ENCODE assay signal across 8 cellular contexts in the genomic region with DNA sequence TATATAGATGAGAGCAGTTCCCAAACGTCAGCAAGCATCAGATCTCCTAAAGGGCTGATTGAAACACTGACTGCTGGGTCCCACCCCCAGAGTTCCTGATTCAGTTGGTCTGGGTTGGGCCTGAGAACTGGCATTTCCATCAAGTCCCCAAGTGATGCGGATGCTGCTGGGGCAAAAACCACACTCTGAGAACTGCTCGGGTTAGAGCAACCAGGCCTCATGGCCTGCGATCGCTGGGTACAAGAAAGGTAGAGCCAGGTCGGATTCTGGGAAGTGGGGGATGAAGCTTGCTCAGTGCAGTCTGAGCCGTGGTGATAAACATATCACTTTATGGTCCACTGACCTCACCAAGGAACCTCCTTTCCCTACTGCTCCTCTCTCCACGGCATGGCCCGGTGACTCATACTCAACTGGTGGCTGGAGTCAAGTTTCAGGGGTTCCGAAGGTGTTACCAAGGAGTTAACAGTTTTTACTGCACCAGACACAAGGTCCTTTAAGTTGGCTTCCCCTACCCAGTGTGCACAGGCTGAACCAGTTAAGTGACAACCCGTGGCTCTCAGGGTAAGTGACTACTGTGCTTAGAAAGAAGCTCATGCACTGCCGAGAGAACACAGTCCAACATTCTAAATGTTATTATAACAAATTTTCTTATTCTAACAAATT.
DNase-seq lines count a peak whose midpoint lies in the region; ATAC-seq, FAIRE-seq and TF ChIP-seq lines count a peak whose summit lies in the region.

No MANE protein-coding gene starts in this region.

- peak overlapping the region; percentile 10 to 77; a peak in 3 of 4 replicates for H3K9ac ChIP-seq in K562 (ENCODE audit: insufficient read depth in 1 of 2, low read depth in 2 of 2, low read length in 2 of 2)

- H3K27ac Mint-ChIP-seq in nephron: peak overlapping the region; percentile 66 to 89 (median 85)

- peak overlapping the region; percentile 72 for H2AFZ ChIP-seq in K562 (ENCODE audit: low read depth, low read length)

- peaks cover 48% of the 10 kb centered on the region; the same call in 2 of the 3 replicates for H3K36me3 ChIP-seq in K562 (ENCODE audit: control insufficient read depth, insufficient read depth, low read length)

- TF ChIP-seq EP300 in K562 (IDR thresholded peaks at IDR 0.05; ENCODE audit: low read length): peak; percentile 98

- TF ChIP-seq RAD21 in K562 (CRISPR knock-in tag; conservative IDR thresholded peaks at IDR 0.05 in 1 of 2, IDR thresholded peaks at IDR 0.05 in 1 of 2): peak in 1 of 2 experiments; percentile 41; a peak in 1 of 4 replicates

- no peaks in the 10 kb centered on the region for H3K9me3 ChIP-seq in K562 (replicated peaks; ENCODE audit: control insufficient read depth, insufficient read depth, low read depth, low read length)

- in situ Hi-C loops in K562 (cut with MboI): no loop called here

- H3K79me2 ChIP-seq in K562 (ENCODE audit: control insufficient read depth, insufficient read depth, low read length): no peaks in the 10 kb centered on the region; the same call in 2 of the 3 replicates

- ATAC-seq in K562 (peak; percentile 94), GM21367 (IDR thresholded peaks at IDR 0.05; ENCODE audit: unreplicated experiment) (no peak), HG03378 (IDR thresholded peaks at IDR 0.05; ENCODE audit: unreplicated experiment) (no peak), HG03139 (IDR thresholded peaks at IDR 0.05; ENCODE audit: unreplicated experiment) (no peak)

- DNase-seq in GM12892 (ENCODE audit: insufficient read length) (peak; percentile 25), LHCN-M2 (ENCODE audit: low read depth) (peak; percentile 80), K562 (ENCODE audit: extremely low read depth in 1 of 4, low spot score in 3 of 4) (peak; percentile 85 to 98 (median 90)), SHP77 (lab: John Stamatoyannopoulos, UW) (no peak)

- peak overlapping the region; percentile 95 for H3K27ac ChIP-seq in K562 (ENCODE audit: extremely low read depth, low read depth, low read length)

- H3K4me1 ChIP-seq in K562 (replicated peaks in 1 of 2; ENCODE audit: control insufficient read depth in 2 of 2, insufficient read depth in 2 of 2, low read length in 2 of 2): peaks cover 31 to 77% of the 10 kb centered on the region in 2 experiments

- peak overlapping the region; percentile 70 for H3K4me2 ChIP-seq in K562 (ENCODE audit: insufficient read depth, low read length)

- H3K27me3 Mint-ChIP-seq in nephron (ENCODE audit: low read depth): peaks cover 3% of the 10 kb centered on the region

- CTCF ChIA-PET in K562 (lab: Yijun Ruan, JAX; ENCODE audit: low intra/inter-chr PET ratio): no interaction called here

- H3K36me3 Mint-ChIP-seq in nephron (ENCODE audit: low read depth): peaks cover 55% of the 10 kb centered on the region

- TF ChIP-seq POLR2A in GM12892 (IDR thresholded peaks at IDR 0.05; ENCODE audit: low read depth, low read length) (no peak), K562 (conservative IDR thresholded peaks at IDR 0.05) (peak; percentile 68)

- intact Hi-C loops in K562 (cut with micrococcal nuclease): loop anchor here (1.0 to 10.0 kb wide), 6 partner anchors 16 to 178 kb away; no protein-coding TSS in a partner anchor

- FAIRE-seq in GM12892 (lab: Jason Lieb, UNC): no peak
- peak; percentile 98 for FAIRE-seq in K562 (lab: Jason Lieb, UNC)

- TF ChIP-seq CTCF in K562 (IDR thresholded peaks at IDR 0.05 in 2 of 3, conservative IDR thresholded peaks at IDR 0.05 in 1 of 3; ENCODE audit: insufficient read depth in 2 of 3, low read depth in 1 of 3, low read length in 3 of 3): 0 out of 6 replicates have a peak, but pooled peaks of 1 of the 3 experiments have one; percentile 2
- no peak for TF ChIP-seq CTCF in nephron (IDR thresholded peaks at IDR 0.05; ENCODE audit: unreplicated experiment in 3 of 3)

- POLR2A ChIA-PET in K562 (lab: Yijun Ruan, JAX): interaction anchor here (0.9 to 1.4 kb wide), 5 partner anchors 8 to 24 kb away, joined by 3 to 4 read pairs (median 3); no protein-coding TSS in a partner anchor

- no peaks in the 10 kb centered on the region for H3K9me1 ChIP-seq in K562 (ENCODE audit: control insufficient read depth, insufficient read depth, low read length)

- no TSS peak for BruUV-seq in K562 (replicated peaks; lab: Mats Ljungman, UMichigan)

- H3K4me3 Mint-ChIP-seq in nephron: no peak overlapping the region

- no peak overlapping the region for H3K4me3 ChIP-seq in K562

- H4K20me1 ChIP-seq in K562 (replicated peaks; ENCODE audit: control insufficient read depth, insufficient read depth, low read length): no peaks in the 10 kb centered on the region

- under 1% methylated on average over 12 of the region's 12 CpGs for WGBS in K562 (ENCODE audit: insufficient coverage, low coverage, missing lambda C conversion rate)

- H3K9me3 Mint-ChIP-seq in nephron: peaks cover 2% of the 10 kb centered on the region

- H3K27me3 ChIP-seq in K562 (ENCODE audit: control insufficient read depth in 2 of 2, insufficient read depth in 2 of 2, low read length in 2 of 2): no peaks in the 10 kb centered on the region

- peaks cover 80% of the 10 kb centered on the region for H3K4me1 Mint-ChIP-seq in nephron

TF ChIP-seq in K562, 482 proteins besides CTCF, POLR2A, EP300 and RAD21 (continues in another document):
- TF ChIP-seq TAF1 (IDR thresholded peaks at IDR 0.05; ENCODE audit: control insufficient read depth, extremely low read depth, insufficient read depth, low read length, severe bottlenecking): peak; percentile 36
- peak; percentile 99 for TF ChIP-seq FOSL1 (tag; conservative IDR thresholded peaks at IDR 0.05)
- TF ChIP-seq MBD1 (CRISPR knock-in tag; IDR thresholded peaks at IDR 0.05): no peak
- no peak for TF ChIP-seq ILF3 (IDR thresholded peaks at IDR 0.05; ENCODE audit: borderline replicate concordance)
- 0 out of 2 replicates have a peak, but pooled peaks have one; percentile 56 for TF ChIP-seq KLF13 (tag; IDR thresholded peaks at IDR 0.05; ENCODE audit: borderline replicate concordance, low read depth)
- TF ChIP-seq ZNF184 (CRISPR knock-in tag; IDR thresholded peaks at IDR 0.05): no peak
- peak; percentile 95 for TF ChIP-seq NCOA1 (IDR thresholded peaks at IDR 0.05; ENCODE audit: low read depth)
- TF ChIP-seq COPS2 (conservative IDR thresholded peaks at IDR 0.05): no peak
- TF ChIP-seq ZNF57 (CRISPR knock-in tag; IDR thresholded peaks at IDR 0.05): no peak
- TF ChIP-seq MEIS2 (IDR thresholded peaks at IDR 0.05; ENCODE audit: partially characterized antibody): peak; percentile 78
- TF ChIP-seq, protein P1, sequence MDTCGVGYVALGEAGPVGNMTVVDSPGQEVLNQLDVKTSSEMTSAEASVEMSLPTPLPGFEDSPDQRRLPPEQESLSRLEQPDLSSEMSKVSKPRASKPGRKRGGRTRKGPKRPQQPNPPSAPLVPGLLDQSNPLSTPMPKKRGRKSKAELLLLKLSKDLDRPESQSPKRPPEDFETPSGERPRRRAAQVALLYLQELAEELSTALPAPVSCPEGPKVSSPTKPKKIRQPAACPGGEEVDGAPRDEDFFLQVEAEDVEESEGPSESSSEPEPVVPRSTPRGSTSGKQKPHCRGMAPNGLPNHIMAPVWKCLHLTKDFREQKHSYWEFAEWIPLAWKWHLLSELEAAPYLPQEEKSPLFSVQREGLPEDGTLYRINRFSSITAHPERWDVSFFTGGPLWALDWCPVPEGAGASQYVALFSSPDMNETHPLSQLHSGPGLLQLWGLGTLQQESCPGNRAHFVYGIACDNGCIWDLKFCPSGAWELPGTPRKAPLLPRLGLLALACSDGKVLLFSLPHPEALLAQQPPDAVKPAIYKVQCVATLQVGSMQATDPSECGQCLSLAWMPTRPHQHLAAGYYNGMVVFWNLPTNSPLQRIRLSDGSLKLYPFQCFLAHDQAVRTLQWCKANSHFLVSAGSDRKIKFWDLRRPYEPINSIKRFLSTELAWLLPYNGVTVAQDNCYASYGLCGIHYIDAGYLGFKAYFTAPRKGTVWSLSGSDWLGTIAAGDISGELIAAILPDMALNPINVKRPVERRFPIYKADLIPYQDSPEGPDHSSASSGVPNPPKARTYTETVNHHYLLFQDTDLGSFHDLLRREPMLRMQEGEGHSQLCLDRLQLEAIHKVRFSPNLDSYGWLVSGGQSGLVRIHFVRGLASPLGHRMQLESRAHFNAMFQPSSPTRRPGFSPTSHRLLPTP (IDR thresholded peaks at IDR 0.05; ENCODE audit: borderline replicate concordance, extremely low read depth, insufficient read length): no peak
- TF ChIP-seq ATF2 (CRISPR knock-in tag; IDR thresholded peaks at IDR 0.05): no peak
- no peak for TF ChIP-seq ZNF76 (CRISPR knock-in tag; IDR thresholded peaks at IDR 0.05; ENCODE audit: borderline replicate concordance)
- TF ChIP-seq GTF2A2 (tag; IDR thresholded peaks at IDR 0.05): no peak
- TF ChIP-seq FOXA3 (CRISPR knock-in tag; conservative IDR thresholded peaks at IDR 0.05 in 1 of 2, IDR thresholded peaks at IDR 0.05 in 1 of 2): peak; percentile 4 to 55; a peak in 2 of 4 replicates

Comparison
In these comparisons a context has a peak if more than half of its experiments do, and no peak if none do; other contexts are left out.
1. DNase-seq: peak in GM12892 (single experiment), LHCN-M2 (single experiment) and K562 (4 of 4); none in SHP77 (0 of 2).